ENCODE assay signal across 28 cellular contexts in the genomic region with DNA sequence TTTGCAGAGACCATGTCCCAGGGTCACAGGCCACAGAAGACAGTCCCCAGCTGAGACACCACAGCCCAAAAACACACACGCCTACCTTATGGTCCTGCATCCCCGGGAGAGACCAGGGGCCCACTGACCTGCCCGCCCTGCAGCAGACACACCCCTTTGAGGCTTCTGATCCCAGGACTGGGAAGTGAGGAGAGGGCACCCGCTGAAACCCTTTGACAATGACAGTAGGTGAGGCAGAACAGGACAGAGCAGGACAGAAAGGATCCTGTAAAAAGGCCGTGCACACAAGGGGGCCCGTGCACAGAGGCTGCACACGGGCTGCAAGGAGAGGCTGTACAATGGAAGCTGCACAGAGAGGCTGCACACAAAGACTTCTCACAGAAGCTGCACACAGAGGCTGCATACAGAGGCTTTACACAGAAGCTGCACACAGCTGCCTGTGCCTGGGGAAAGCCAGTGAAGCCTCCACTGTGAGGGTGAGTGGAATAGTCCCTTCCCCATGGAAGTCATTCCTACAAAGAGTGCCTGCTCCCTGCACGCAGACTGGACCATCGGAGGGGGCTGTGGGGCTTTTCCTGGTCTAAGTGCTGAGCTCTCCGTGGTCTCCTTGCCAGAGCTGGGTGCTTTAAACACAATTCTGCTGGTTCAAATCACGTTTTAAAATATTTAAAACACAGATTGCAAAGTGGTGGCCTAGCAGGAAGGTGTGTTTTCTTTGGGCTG. TPM values are rescaled to one million over a fixed set of nuclear protein-coding genes. Genes with fewer than 3 reads are reported as not detected.
DNase-seq lines count a peak whose midpoint lies in the region; ATAC-seq and TF ChIP-seq lines count a peak whose summit lies in the region.
"Had no signal": no experiment of that assay in that cellular context is flagged by ENCODE, and none has a peak within 500 bp of the region (broad histone marks: within the 10 kb centered on the region; RNA-seq: fewer than 3 reads in every experiment).

No MANE protein-coding gene starts in this region.

- WGBS in endodermal cell (ENCODE audit: insufficient coverage in 1 of 2, insufficient read length in 1 of 2), 2 experiments, result 87 to 91% methylated on average over 9 to 11 of the region's 11 CpGs

- no peak overlapping the region for H3K27ac Mint-ChIP-seq in activated CD4-positive, alpha-beta memory T cell treated with anti-CD3 and anti-CD28 coated beads, Interleukin-2, amount 10 ng/mL, durations not matched to agents 7 days and 5 days
- H3K27ac Mint-ChIP-seq in activated CD4-positive, alpha-beta memory T cell treated with anti-CD3 and anti-CD28 coated beads for 36 hours, result no peak overlapping the region
- H3K27ac Mint-ChIP-seq in endodermal cell (no peak overlapping the region), type B pancreatic cell (no peak overlapping the region), nephron progenitor cell (no peak overlapping the region)
- H3K27ac Mint-ChIP-seq: CD4-positive, alpha-beta memory T cell had no signal

- intact Hi-C loops in activated CD4-positive, alpha-beta memory T cell treated with anti-CD3 and anti-CD28 coated beads for 36 hours (cut with micrococcal nuclease), result no loop called here
- intact Hi-C loops in left colon (cut with DNase I, micrococcal nuclease), result no loop called here

- peaks cover under 1% of the 10 kb centered on the region for H3K9me3 Mint-ChIP-seq in activated CD4-positive, alpha-beta memory T cell treated with anti-CD3 and anti-CD28 coated beads, Interleukin-2, amount 10 ng/mL, durations not matched to agents 7 days and 5 days
- no peaks in the 10 kb centered on the region for H3K9me3 Mint-ChIP-seq in activated CD4-positive, alpha-beta memory T cell treated with anti-CD3 and anti-CD28 coated beads for 36 hours
- no peaks in the 10 kb centered on the region for H3K9me3 Mint-ChIP-seq in endodermal cell
- no peaks in the 10 kb centered on the region for H3K9me3 Mint-ChIP-seq in type B pancreatic cell
- H3K9me3 Mint-ChIP-seq in nephron progenitor cell, result peaks cover 1% of the 10 kb centered on the region
- H3K9me3 Mint-ChIP-seq: CD4-positive, alpha-beta memory T cell had no signal

- ATAC-seq in left colon, result no peak
- ATAC-seq: GM12878, HepG2 had no signal

- H3K9ac ChIP-seq in endodermal cell (ENCODE audit: extremely low read depth, low read length, poor library complexity, severe bottlenecking), result no peak overlapping the region
- H3K9ac ChIP-seq: BLaER1 treated with 17β-estradiol and CSF1 and Interleukin-3, amounts not matched to agents 10 nM and 100 nM; GM23248; KMS-11 had no signal

- POLR2A ChIA-PET in activated CD4-positive, alpha-beta memory T cell treated with anti-CD3 and anti-CD28 coated beads, Interleukin-2, amount 10 ng/mL, durations not matched to agents 7 days and 5 days (lab: Charles Lee), result interaction anchor here (0.6 kb wide), 1 partner anchor 12 kb away, joined by 4 read pairs; no protein-coding TSS in a partner anchor
- POLR2A ChIA-PET in activated CD4-positive, alpha-beta memory T cell treated with anti-CD3 and anti-CD28 coated beads for 36 hours (lab: Charles Lee), result no interaction called here

- H3K27me3 ChIP-seq in endodermal cell (ENCODE audit: control insufficient read depth, insufficient read depth, low read length, poor library complexity, severe bottlenecking), result no peaks in the 10 kb centered on the region
- H3K27me3 ChIP-seq: BLaER1 treated with 17β-estradiol and CSF1 and Interleukin-3, amounts not matched to agents 10 nM and 100 nM had no signal

- H3K9me3 ChIP-seq in endodermal cell (ENCODE audit: control insufficient read depth, low read length), result no peaks in the 10 kb centered on the region
- H3K9me3 ChIP-seq: Caco-2 had no signal

- no peaks in the 10 kb centered on the region for H3K36me3 ChIP-seq in endodermal cell (ENCODE audit: control insufficient read depth, insufficient read depth, low read length)
- H3K36me3 ChIP-seq: BLaER1 treated with 17β-estradiol and CSF1 and Interleukin-3, amounts not matched to agents 10 nM and 100 nM had no signal

- H3K4me3 ChIP-seq in endodermal cell (ENCODE audit: low read length), result no peak overlapping the region
- H3K4me3 ChIP-seq: BLaER1 treated with 17β-estradiol and CSF1 and Interleukin-3, amounts not matched to agents 10 nM and 100 nM; GM12878; GM23248 had no signal

- H3K4me1 Mint-ChIP-seq in activated CD4-positive, alpha-beta memory T cell treated with anti-CD3 and anti-CD28 coated beads, Interleukin-2, amount 10 ng/mL, durations not matched to agents 7 days and 5 days, result no peaks in the 10 kb centered on the region
- H3K4me1 Mint-ChIP-seq in activated CD4-positive, alpha-beta memory T cell treated with anti-CD3 and anti-CD28 coated beads for 36 hours (ENCODE audit: low read depth), result no peaks in the 10 kb centered on the region
- H3K4me1 Mint-ChIP-seq in endodermal cell (no peaks in the 10 kb centered on the region), type B pancreatic cell (ENCODE audit: unreplicated experiment) (no peaks in the 10 kb centered on the region), nephron progenitor cell (no peaks in the 10 kb centered on the region)
- H3K4me1 Mint-ChIP-seq: CD4-positive, alpha-beta memory T cell had no signal

- H3K36me3 Mint-ChIP-seq in activated CD4-positive, alpha-beta memory T cell treated with anti-CD3 and anti-CD28 coated beads, Interleukin-2, amount 10 ng/mL, durations not matched to agents 7 days and 5 days (ENCODE audit: low read depth), result no peaks in the 10 kb centered on the region
- H3K36me3 Mint-ChIP-seq in activated CD4-positive, alpha-beta memory T cell treated with anti-CD3 and anti-CD28 coated beads for 36 hours, result no peaks in the 10 kb centered on the region
- no peaks in the 10 kb centered on the region for H3K36me3 Mint-ChIP-seq in endodermal cell (ENCODE audit: low read depth)
- no peaks in the 10 kb centered on the region for H3K36me3 Mint-ChIP-seq in type B pancreatic cell
- no peaks in the 10 kb centered on the region for H3K36me3 Mint-ChIP-seq in nephron progenitor cell (ENCODE audit: low read depth)
- H3K36me3 Mint-ChIP-seq: CD4-positive, alpha-beta memory T cell had no signal

- H3K27ac ChIP-seq in endodermal cell (ENCODE audit: low read depth, low read length), result no peak overlapping the region
- H3K27ac ChIP-seq: 22Rv1; BLaER1 treated with 17β-estradiol and CSF1 and Interleukin-3, amounts not matched to agents 10 nM and 100 nM; GM23248; HL-60; KMS-11 had no signal

- DNase-seq in activated CD4-positive, alpha-beta memory T cell treated with anti-CD3 and anti-CD28 coated beads, Interleukin-2, amount 10 ng/mL, durations not matched to agents 7 days and 5 days, result peak; percentile 12
- DNase-seq in activated CD4-positive, alpha-beta memory T cell treated with anti-CD3 and anti-CD28 coated beads for 36 hours, result no peak
- DNase-seq in endodermal cell, result peak; percentile 47
- peak; percentile 59 for DNase-seq in mesenteric fat pad (ENCODE audit: low spot score)
- DNase-seq in type B pancreatic cell (ENCODE audit: extremely low spot score, unreplicated experiment), result peak; percentile 44
- no peak for DNase-seq in left colon
- DNase-seq in NCI-H2107 treated with DMSO at 0.1 percent for 48 hours (lab: John Stamatoyannopoulos, UW; ENCODE audit: unreplicated experiment), result no peak
- no peak for DNase-seq in nephron progenitor cell
- DNase-seq: Caco-2; CD4-positive, alpha-beta memory T cell; DMS 273 treated with DMSO at 0.1 percent for 48 hours; DMS79 treated with DMSO at 0.1 percent for 48 hours; GM23248; HCEC 1CT; NCI-H1105; NCI-H146; NCI-H2029; NCI-H226; NCI-H510A treated with DMSO at 0.1 percent for 48 hours; NCI-H748 treated with DMSO at 0.1 percent for 48 hours; NK-92 treated with Interleukin-12 subunit alpha and Interleukin-12 subunit beta, amount 100 ng/mL, for 24 hours; SIG-M5 had no signal

- TF ChIP-seq CTCF in endodermal cell (conservative IDR thresholded peaks at IDR 0.05), result no peak
- TF ChIP-seq CTCF in type B pancreatic cell (conservative IDR thresholded peaks at IDR 0.05), result no peak
- no peak for TF ChIP-seq CTCF in nephron progenitor cell (IDR thresholded peaks at IDR 0.05)

- H3K27me3 Mint-ChIP-seq in activated CD4-positive, alpha-beta memory T cell treated with anti-CD3 and anti-CD28 coated beads, Interleukin-2, amount 10 ng/mL, durations not matched to agents 7 days and 5 days, result peaks cover 2% of the 10 kb centered on the region
- H3K27me3 Mint-ChIP-seq in activated CD4-positive, alpha-beta memory T cell treated with anti-CD3 and anti-CD28 coated beads for 36 hours, result peaks cover 7% of the 10 kb centered on the region
- peaks cover 2% of the 10 kb centered on the region for H3K27me3 Mint-ChIP-seq in endodermal cell (ENCODE audit: insufficient read depth)
- H3K27me3 Mint-ChIP-seq in type B pancreatic cell, result peaks cover 29% of the 10 kb centered on the region
- H3K27me3 Mint-ChIP-seq in nephron progenitor cell (ENCODE audit: low read depth, poor library complexity), result peaks cover 63% of the 10 kb centered on the region

- no peak overlapping the region for H3K4me3 Mint-ChIP-seq in activated CD4-positive, alpha-beta memory T cell treated with anti-CD3 and anti-CD28 coated beads, Interleukin-2, amount 10 ng/mL, durations not matched to agents 7 days and 5 days
- H3K4me3 Mint-ChIP-seq in activated CD4-positive, alpha-beta memory T cell treated with anti-CD3 and anti-CD28 coated beads for 36 hours, result no peak overlapping the region
- H3K4me3 Mint-ChIP-seq in endodermal cell, result no peak overlapping the region
- no peak overlapping the region for H3K4me3 Mint-ChIP-seq in type B pancreatic cell
- H3K4me3 Mint-ChIP-seq in nephron progenitor cell, result no peak overlapping the region
- H3K4me3 Mint-ChIP-seq: CD4-positive, alpha-beta memory T cell had no signal

- CTCF ChIA-PET in activated CD4-positive, alpha-beta memory T cell treated with anti-CD3 and anti-CD28 coated beads, Interleukin-2, amount 10 ng/mL, durations not matched to agents 7 days and 5 days (lab: Charles Lee), result interaction anchor here (0.6 kb wide), 1 partner anchor 865 kb away, joined by 3 read pairs; no protein-coding TSS in a partner anchor
- CTCF ChIA-PET in activated CD4-positive, alpha-beta memory T cell treated with anti-CD3 and anti-CD28 coated beads for 36 hours (lab: Charles Lee), result no interaction called here

- H3K4me1 ChIP-seq in endodermal cell (ENCODE audit: control insufficient read depth, insufficient read depth, low read length), result no peaks in the 10 kb centered on the region
- H3K4me1 ChIP-seq: BLaER1 treated with 17β-estradiol and CSF1 and Interleukin-3, amounts not matched to agents 10 nM and 100 nM; Caco-2 had no signal

RNA-seq across cellular contexts. Expression of gene SFSWAP, which starts 16.6 kb away (rescaled TPM):
- total RNA-seq in activated CD4-positive, alpha-beta memory T cell treated with anti-CD3 and anti-CD28 coated beads, Interleukin-2, amount 10 ng/mL, durations not matched to agents 7 days and 5 days, result 10 to 100 TPM; 43.7 to 48.0 TPM
- total RNA-seq in activated CD4-positive, alpha-beta memory T cell treated with anti-CD3 and anti-CD28 coated beads for 36 hours, result 10 to 100 TPM; 42.1 to 44.3 TPM
- total RNA-seq in endodermal cell (10 to 100 TPM; 50.0 to 52.3 TPM), mesenteric fat pad (36.1 TPM), type B pancreatic cell (ENCODE audit: low replicate concordance) (46.3 and 59.3 TPM in 2 replicates), left colon (10 to 100 TPM; 34.2 to 41.1 TPM)
- 50.9 TPM for polyA plus RNA-seq in endodermal cell (2013, experiment 1 of 2)
- polyA plus RNA-seq in endodermal cell (2013, experiment 2 of 2), result 45.1 TPM

Comparison
In these comparisons a context has a peak if more than half of its experiments do, and no peak if none do; other contexts are left out.
1. DNase-seq: peak in activated CD4-positive, alpha-beta memory T cell treated with anti-CD3 and anti-CD28 coated beads, Interleukin-2, amount 10 ng/mL, durations not matched to agents 7 days and 5 days (single experiment), endodermal cell (single experiment), mesenteric fat pad (single experiment) and type B pancreatic cell (single experiment); none in activated CD4-positive, alpha-beta memory T cell treated with anti-CD3 and anti-CD28 coated beads for 36 hours (single experiment), left colon (0 of 2), NCI-H2107 treated with DMSO at 0.1 percent for 48 hours (single experiment) and nephron progenitor cell (single experiment).